Comparison of ENCODE assay signal across 24 cellular contexts in the genomic region with DNA sequence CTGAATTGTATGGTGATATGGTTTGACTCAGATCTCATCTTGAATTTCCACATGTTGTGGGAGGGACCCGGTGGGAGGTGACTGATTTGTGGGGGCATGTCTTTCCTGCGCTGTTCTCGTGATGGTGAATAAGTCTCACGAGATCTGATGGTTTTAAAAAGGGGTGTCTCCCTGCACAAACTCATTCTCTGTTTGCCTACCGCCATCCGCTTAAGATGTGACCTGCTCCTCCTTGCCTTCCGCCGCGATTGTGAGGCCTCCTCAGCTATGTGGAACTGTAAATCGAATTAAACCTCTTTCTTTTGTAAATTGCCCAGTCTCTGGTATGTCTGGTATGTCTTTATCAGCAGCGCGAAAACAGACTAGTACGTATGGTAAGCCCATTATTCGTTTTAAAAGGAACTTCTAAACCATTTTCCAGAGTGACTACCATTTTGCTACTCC. TPM values are rescaled to one million over a fixed set of nuclear protein-coding genes. Genes with fewer than 3 reads are reported as not detected.
DNase-seq lines count a peak whose midpoint lies in the region; ATAC-seq and TF ChIP-seq lines count a peak whose summit lies in the region.
"Had no signal": no experiment of that assay in that cellular context is flagged by ENCODE, and none has a peak within 500 bp of the region (broad histone marks: within the 10 kb centered on the region; RNA-seq: fewer than 3 reads in every experiment).

No MANE protein-coding gene starts in this region.

- no peak overlapping the region for H4K8ac ChIP-seq in mesendoderm (ENCODE audit: low read depth, low read length)

- H3K4ac ChIP-seq in mesendoderm (ENCODE audit: low read depth, low read length): no peak overlapping the region

- H3K4me1 Mint-ChIP-seq in endodermal cell: peaks cover 20% of the 10 kb centered on the region

- no peak overlapping the region for H2BK5ac ChIP-seq in mesendoderm (ENCODE audit: low read length)

- peaks cover 5% of the 10 kb centered on the region for H3K9me3 Mint-ChIP-seq in endodermal cell
- H3K9me3 Mint-ChIP-seq: brain; stimulated activated naive CD8-positive, alpha-beta T cell treated with anti-CD3 and anti-CD28 coated beads, Interleukin-15, amount 100 ng/mL, for 72 hours had no signal

- ATAC-seq in HG02884 (IDR thresholded peaks at IDR 0.05; ENCODE audit: unreplicated experiment) (no peak), HG03571 (IDR thresholded peaks at IDR 0.05; ENCODE audit: unreplicated experiment) (no peak)
- ATAC-seq: A549; right cardiac atrium; stimulated activated naive CD8-positive, alpha-beta T cell treated with anti-CD3 and anti-CD28 coated beads, Interleukin-15, amount 100 ng/mL, for 72 hours had no signal

- no peak overlapping the region for H3K9ac ChIP-seq in SK-N-MC (ENCODE audit: insufficient read length)
- peak overlapping the region; percentile 12 for H3K9ac ChIP-seq in endodermal cell (ENCODE audit: extremely low read depth, low read length, poor library complexity, severe bottlenecking)
- H3K9ac ChIP-seq in mesendoderm (ENCODE audit: low read length): no peak overlapping the region
- H3K9ac ChIP-seq: BLaER1 treated with 17β-estradiol and CSF1 and Interleukin-3, amounts not matched to agents 10 nM and 100 nM; KMS-11 had no signal

- H3K27me3 Mint-ChIP-seq in endodermal cell (ENCODE audit: insufficient read depth): no peaks in the 10 kb centered on the region
- H3K27me3 Mint-ChIP-seq: activated naive CD8-positive, alpha-beta T cell; brain; stimulated activated naive CD8-positive, alpha-beta T cell treated with anti-CD3 and anti-CD28 coated beads, Interleukin-15, amount 100 ng/mL, for 72 hours had no signal

- H3K27ac ChIP-seq in SK-N-MC: 0 out of 2 replicates have a peak overlapping the region, but pooled peaks have one; percentile 19
- peak overlapping the region; percentile 12 for H3K27ac ChIP-seq in endodermal cell (ENCODE audit: low read depth, low read length)
- H3K27ac ChIP-seq in mesendoderm (ENCODE audit: low read depth, low read length): peak overlapping the region; percentile 16
- H3K27ac ChIP-seq: A549, KMS-11, WERI-Rb-1 had no signal

- no peaks in the 10 kb centered on the region for H3K79me1 ChIP-seq in mesendoderm (ENCODE audit: low read length)

- H3K9me3 ChIP-seq in SK-N-MC (ENCODE audit: low read depth, low read length) (no peaks in the 10 kb centered on the region), endodermal cell (ENCODE audit: control insufficient read depth, low read length) (peaks cover 20% of the 10 kb centered on the region)
- H3K9me3 ChIP-seq: A549, tibial nerve had no signal

- H3K4me1 ChIP-seq in endodermal cell (ENCODE audit: control insufficient read depth, insufficient read depth, low read length) (no peaks in the 10 kb centered on the region), mesendoderm (ENCODE audit: control insufficient read depth, low read depth, low read length) (no peaks in the 10 kb centered on the region)
- H3K4me1 ChIP-seq: A549 had no signal

- WGBS in endodermal cell (ENCODE audit: insufficient coverage in 1 of 2, insufficient read length in 1 of 2), 2 experiments: 28 to 35% methylated on average over 11 to 14 of the region's 14 CpGs
- WGBS in mesendoderm (ENCODE audit: extremely low coverage, insufficient coverage, low lambda C conversion rate): no CpG with 5 or more reads among the region's 14 CpGs

- no peak overlapping the region for H3K4me2 ChIP-seq in mesendoderm (ENCODE audit: low read length)
- H3K4me2 ChIP-seq: A549, KMS-11 had no signal

- DNase-seq in ELF-1 (ENCODE audit: low read depth, low spot score) (peak; percentile 88), SK-N-MC (ENCODE audit: low read depth, low spot score) (no peak), endodermal cell (peak; percentile 86), mesendoderm (peak; percentile 94), cortex of kidney (lab: John Stamatoyannopoulos, UW) (no peak), EL (no peak)
- DNase-seq: activated CD4-positive, alpha-beta T cell treated with anti-CD3 and anti-CD28 coated beads, Interleukin-2, amount 50 U/mL, for 1 hour; Calu3; kidney glomerular epithelial cell; mammary epithelial cell; MV-4-11; NCI-H2171; NCI-H524 treated with DMSO at 0.1 percent for 48 hours; right cardiac atrium; stimulated activated naive CD8-positive, alpha-beta T cell treated with anti-CD3 and anti-CD28 coated beads, Interleukin-15, amount 100 ng/mL, for 72 hours; WERI-Rb-1 had no signal

- H3K4me3 ChIP-seq in SK-N-MC (no peak overlapping the region), endodermal cell (ENCODE audit: low read length) (peak overlapping the region; percentile 64), mesendoderm (ENCODE audit: low read length) (no peak overlapping the region)
- H3K4me3 ChIP-seq: A549, tibial nerve had no signal

- H3K27me3 ChIP-seq in endodermal cell (ENCODE audit: control insufficient read depth, insufficient read depth, low read length, poor library complexity, severe bottlenecking) (no peaks in the 10 kb centered on the region), mesendoderm (ENCODE audit: insufficient read depth, low read length, poor library complexity) (no peaks in the 10 kb centered on the region)
- H3K27me3 ChIP-seq: BLaER1 treated with 17β-estradiol and CSF1 and Interleukin-3, amounts not matched to agents 10 nM and 100 nM; tibial nerve had no signal

- no peak overlapping the region for H2AK5ac ChIP-seq in mesendoderm (ENCODE audit: low read length)

- peak overlapping the region; percentile 67 for H3K27ac Mint-ChIP-seq in endodermal cell
- H3K27ac Mint-ChIP-seq: activated naive CD8-positive, alpha-beta T cell; stimulated activated naive CD8-positive, alpha-beta T cell treated with anti-CD3 and anti-CD28 coated beads, Interleukin-15, amount 100 ng/mL, for 72 hours had no signal

- H3K23ac ChIP-seq in mesendoderm (ENCODE audit: low read length): no peak overlapping the region

- H3K36me3 Mint-ChIP-seq in endodermal cell (ENCODE audit: low read depth): peaks cover 29% of the 10 kb centered on the region

- peak overlapping the region; percentile 18 for H3K18ac ChIP-seq in mesendoderm (ENCODE audit: low read length)

- no peak overlapping the region for H4K5ac ChIP-seq in mesendoderm (ENCODE audit: low read length)

- H3K4me3 Mint-ChIP-seq in endodermal cell: peak overlapping the region; percentile 16
- H3K4me3 Mint-ChIP-seq: activated naive CD8-positive, alpha-beta T cell; brain; stimulated activated naive CD8-positive, alpha-beta T cell treated with anti-CD3 and anti-CD28 coated beads, Interleukin-15, amount 100 ng/mL, for 72 hours had no signal

- no peak overlapping the region for H2BK120ac ChIP-seq in mesendoderm (ENCODE audit: low read depth, low read length)

- TF ChIP-seq CTCF in endodermal cell (conservative IDR thresholded peaks at IDR 0.05): no peak

- H3K36me3 ChIP-seq in SK-N-MC (ENCODE audit: insufficient read depth, low read length) (no peaks in the 10 kb centered on the region), endodermal cell (ENCODE audit: control insufficient read depth, insufficient read depth, low read length) (peaks cover 9% of the 10 kb centered on the region), mesendoderm (ENCODE audit: control insufficient read depth, insufficient read depth, low read length) (no peaks in the 10 kb centered on the region)
- H3K36me3 ChIP-seq: WERI-Rb-1 had no signal

- no peaks in the 10 kb centered on the region for H3K79me2 ChIP-seq in mesendoderm (ENCODE audit: control insufficient read depth, insufficient read depth, low read length)

- H2BK15ac ChIP-seq in mesendoderm (replicated peaks; ENCODE audit: low read depth): no peak overlapping the region

- H3K56ac ChIP-seq in mesendoderm (ENCODE audit: low read length): peak overlapping the region; percentile 6

RNA-seq across cellular contexts. Expression of gene SLC36A1, which starts 48.7 kb away (rescaled TPM):
- total RNA-seq in endodermal cell: 10 to 100 TPM; 15.4 to 33.3 TPM
- 10.9 TPM for polyA plus RNA-seq in endodermal cell (2013, experiment 1 of 2)
- polyA plus RNA-seq in endodermal cell (2013, experiment 2 of 2): 8.0 TPM
- 5.1 TPM for polyA plus RNA-seq in mesendoderm (2013, experiment 1 of 2)
- polyA plus RNA-seq in mesendoderm (2013, experiment 2 of 2): 6.9 TPM

Comparison
In these comparisons a context has a peak if more than half of its experiments do, and no peak if none do; other contexts are left out.
1. DNase-seq: peak in ELF-1 (single experiment), endodermal cell (single experiment) and mesendoderm (single experiment); none in SK-N-MC (single experiment), cortex of kidney (single experiment) and EL (single experiment).
2. Peak in every context shown above with its lines, with median percentiles within 50 percentile points of each other: H3K27ac ChIP-seq.